Comparison of ENCODE assay signal across 1 cellular context in genomic region chr1:169538998-169539871, GRCh38.
TF ChIP-seq lines count a peak whose summit lies in the region.

No MANE protein-coding gene starts in this region.

TF ChIP-seq in WTC11, 78 proteins besides CTCF, POLR2A, EP300 and RAD21 (continued from another document):
- TF ChIP-seq ARID4B (CRISPR knock-in tag; IDR thresholded peaks at IDR 0.05; ENCODE audit: borderline replicate concordance) (no peak), ZNF121 (CRISPR knock-in tag; IDR thresholded peaks at IDR 0.05) (no peak), ATF6 (CRISPR knock-in tag; IDR thresholded peaks at IDR 0.05) (no peak), NFYB (CRISPR knock-in tag; conservative IDR thresholded peaks at IDR 0.05; ENCODE audit: low read depth) (no peak), E2F5 (CRISPR knock-in tag; IDR thresholded peaks at IDR 0.05) (no peak), ZNF263 (CRISPR knock-in tag; IDR thresholded peaks at IDR 0.05; ENCODE audit: low read depth) (no peak)
